ENCODE assay signal across 22 cellular contexts in the genomic region with DNA sequence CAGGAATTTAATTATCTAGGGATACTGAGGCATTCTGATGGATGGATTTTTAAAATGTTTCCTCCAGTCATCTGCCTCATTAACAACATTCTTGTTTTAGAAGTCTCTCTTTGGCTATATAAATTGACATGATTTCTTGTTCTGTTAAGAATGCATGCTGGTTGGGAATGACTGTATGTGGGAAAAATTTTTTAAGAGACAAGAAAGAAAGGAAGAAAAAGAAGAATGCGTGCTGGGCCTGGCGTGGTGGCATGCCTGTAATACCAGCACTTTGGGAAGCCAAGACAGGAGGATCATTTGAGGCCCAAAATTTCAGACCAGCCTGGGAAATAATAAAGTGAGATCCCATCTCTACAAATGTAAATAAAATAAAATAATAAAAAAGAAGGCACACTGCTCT.
"Had no signal": no experiment of that assay in that cellular context is flagged by ENCODE, and none has a peak within 500 bp of the region (broad histone marks: within the 10 kb centered on the region; RNA-seq: fewer than 3 reads in every experiment).

No MANE protein-coding gene starts in this region.

- H3K4me1 Mint-ChIP-seq: IgD-negative memory B cell had no signal

- DNase-seq: Kasumi-1, MM.1S, NCI-H1092 treated with DMSO at 0.1 percent for 48 hours, NCI-H1436, NCI-H187, NCI-H2029, NCI-H2081 treated with DMSO at 0.1 percent for 48 hours, NCI-H2171, NCI-H226, NCI-H446, NCI-H510A, NCI-H524 treated with DMSO at 0.1 percent for 48 hours, NCI-H69, NCI-H774, Right ventricle myocardium superior, RPMI8226, SIG-M5, SW 1271 had no signal

- H3K4me3 ChIP-seq: K562, SJSA1, SK-N-MC had no signal

- ATAC-seq: K562 had no signal

- H3K27ac Mint-ChIP-seq: IgD-negative memory B cell had no signal

- H3K36me3 Mint-ChIP-seq: IgD-negative memory B cell had no signal

- H3K27me3 Mint-ChIP-seq: IgD-negative memory B cell had no signal

- H3K4me3 Mint-ChIP-seq: IgD-negative memory B cell had no signal
